Comparison of ENCODE assay signal across 2 cellular contexts in the genomic region with DNA sequence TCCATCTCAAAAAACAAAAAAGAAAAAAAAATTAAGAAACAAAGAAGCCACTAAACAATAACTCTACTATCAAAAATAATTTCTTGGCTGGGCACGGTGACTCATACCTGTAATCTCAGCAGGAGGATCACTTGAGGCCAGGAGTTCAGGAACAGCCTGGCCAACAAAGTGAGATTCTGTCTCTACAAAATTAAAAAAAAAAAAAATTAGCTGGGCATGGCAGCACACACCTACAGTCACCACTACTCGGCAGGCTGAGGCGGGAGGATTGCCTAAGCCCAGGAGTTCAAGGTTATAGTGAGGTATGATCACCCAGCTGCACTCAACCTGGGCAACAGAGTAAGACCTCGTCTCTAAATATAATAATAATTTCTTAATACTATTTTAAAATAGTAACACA.
TF ChIP-seq lines count a peak whose summit lies in the region.

No MANE protein-coding gene starts in this region.

TF ChIP-seq in Ishikawa, 13 proteins besides CTCF, POLR2A, EP300 and RAD21 (continued from another document):
- TF ChIP-seq NFIC (IDR thresholded peaks at IDR 0.05): peak; percentile 36; the same call in 1 of the 2 replicates
- TF ChIP-seq TEAD4 (IDR thresholded peaks at IDR 0.05): no peak
- no peak for TF ChIP-seq YY1 (IDR thresholded peaks at IDR 0.05; ENCODE audit: low read depth)

TF ChIP-seq in GM12878, 131 proteins besides CTCF, POLR2A, EP300 and RAD21 (continued from another document):
- TF ChIP-seq, protein P1, sequence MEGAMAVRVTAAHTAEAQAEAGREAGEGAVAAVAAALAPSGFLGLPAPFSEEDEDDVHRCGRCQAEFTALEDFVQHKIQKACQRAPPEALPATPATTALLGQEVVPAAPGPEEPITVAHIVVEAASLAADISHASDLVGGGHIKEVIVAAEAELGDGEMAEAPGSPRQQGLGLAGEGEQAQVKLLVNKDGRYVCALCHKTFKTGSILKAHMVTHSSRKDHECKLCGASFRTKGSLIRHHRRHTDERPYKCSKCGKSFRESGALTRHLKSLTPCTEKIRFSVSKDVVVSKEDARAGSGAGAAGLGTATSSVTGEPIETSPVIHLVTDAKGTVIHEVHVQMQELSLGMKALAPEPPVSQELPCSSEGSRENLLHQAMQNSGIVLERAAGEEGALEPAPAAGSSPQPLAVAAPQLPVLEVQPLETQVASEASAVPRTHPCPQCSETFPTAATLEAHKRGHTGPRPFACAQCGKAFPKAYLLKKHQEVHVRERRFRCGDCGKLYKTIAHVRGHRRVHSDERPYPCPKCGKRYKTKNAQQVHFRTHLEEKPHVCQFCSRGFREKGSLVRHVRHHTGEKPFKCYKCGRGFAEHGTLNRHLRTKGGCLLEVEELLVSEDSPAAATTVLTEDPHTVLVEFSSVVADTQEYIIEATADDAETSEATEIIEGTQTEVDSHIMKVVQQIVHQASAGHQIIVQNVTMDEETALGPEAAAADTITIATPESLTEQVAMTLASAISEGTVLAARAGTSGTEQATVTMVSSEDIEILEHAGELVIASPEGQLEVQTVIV (IDR thresholded peaks at IDR 0.05; ENCODE audit: borderline replicate concordance, partially characterized antibody): no peak
- no peak for TF ChIP-seq FOS (IDR thresholded peaks at IDR 0.05; ENCODE audit: borderline replicate concordance, extremely low read depth, insufficient read length)
- TF ChIP-seq, protein P2, sequence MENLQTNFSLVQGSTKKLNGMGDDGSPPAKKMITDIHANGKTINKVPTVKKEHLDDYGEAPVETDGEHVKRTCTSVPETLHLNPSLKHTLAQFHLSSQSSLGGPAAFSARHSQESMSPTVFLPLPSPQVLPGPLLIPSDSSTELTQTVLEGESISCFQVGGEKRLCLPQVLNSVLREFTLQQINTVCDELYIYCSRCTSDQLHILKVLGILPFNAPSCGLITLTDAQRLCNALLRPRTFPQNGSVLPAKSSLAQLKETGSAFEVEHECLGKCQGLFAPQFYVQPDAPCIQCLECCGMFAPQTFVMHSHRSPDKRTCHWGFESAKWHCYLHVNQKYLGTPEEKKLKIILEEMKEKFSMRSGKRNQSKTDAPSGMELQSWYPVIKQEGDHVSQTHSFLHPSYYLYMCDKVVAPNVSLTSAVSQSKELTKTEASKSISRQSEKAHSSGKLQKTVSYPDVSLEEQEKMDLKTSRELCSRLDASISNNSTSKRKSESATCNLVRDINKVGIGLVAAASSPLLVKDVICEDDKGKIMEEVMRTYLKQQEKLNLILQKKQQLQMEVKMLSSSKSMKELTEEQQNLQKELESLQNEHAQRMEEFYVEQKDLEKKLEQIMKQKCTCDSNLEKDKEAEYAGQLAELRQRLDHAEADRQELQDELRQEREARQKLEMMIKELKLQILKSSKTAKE (IDR thresholded peaks at IDR 0.05; ENCODE audit: low read depth, poor library complexity, severe bottlenecking): no peak
- no peak for TF ChIP-seq STAT1 (conservative IDR thresholded peaks at IDR 0.05)
- TF ChIP-seq, protein P3, sequence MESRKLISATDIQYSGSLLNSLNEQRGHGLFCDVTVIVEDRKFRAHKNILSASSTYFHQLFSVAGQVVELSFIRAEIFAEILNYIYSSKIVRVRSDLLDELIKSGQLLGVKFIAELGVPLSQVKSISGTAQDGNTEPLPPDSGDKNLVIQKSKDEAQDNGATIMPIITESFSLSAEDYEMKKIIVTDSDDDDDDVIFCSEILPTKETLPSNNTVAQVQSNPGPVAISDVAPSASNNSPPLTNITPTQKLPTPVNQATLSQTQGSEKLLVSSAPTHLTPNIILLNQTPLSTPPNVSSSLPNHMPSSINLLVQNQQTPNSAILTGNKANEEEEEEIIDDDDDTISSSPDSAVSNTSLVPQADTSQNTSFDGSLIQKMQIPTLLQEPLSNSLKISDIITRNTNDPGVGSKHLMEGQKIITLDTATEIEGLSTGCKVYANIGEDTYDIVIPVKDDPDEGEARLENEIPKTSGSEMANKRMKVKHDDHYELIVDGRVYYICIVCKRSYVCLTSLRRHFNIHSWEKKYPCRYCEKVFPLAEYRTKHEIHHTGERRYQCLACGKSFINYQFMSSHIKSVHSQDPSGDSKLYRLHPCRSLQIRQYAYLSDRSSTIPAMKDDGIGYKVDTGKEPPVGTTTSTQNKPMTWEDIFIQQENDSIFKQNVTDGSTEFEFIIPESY (IDR thresholded peaks at IDR 0.05): no peak
- no peak for TF ChIP-seq HDAC6 (IDR thresholded peaks at IDR 0.05; ENCODE audit: unreplicated experiment)
- no peak for TF ChIP-seq BHLHE40 (IDR thresholded peaks at IDR 0.05; ENCODE audit: borderline replicate concordance in 1 of 2, low read depth in 2 of 2, low read length in 1 of 2)
